20 cellular contexts compared by ENCODE assay signal in genomic region chr14:89262041-89262440, GRCh38.
DNase-seq lines count a peak whose midpoint lies in the region; ATAC-seq and TF ChIP-seq lines count a peak whose summit lies in the region.
"Had no signal": no experiment of that assay in that cellular context is flagged by ENCODE, and none has a peak within 500 bp of the region (broad histone marks: within the 10 kb centered on the region; RNA-seq: fewer than 3 reads in every experiment).

No MANE protein-coding gene starts in this region.

- ATAC-seq in GM23338 (no peak), upper lobe of right lung (no peak)
- ATAC-seq: A549 had no signal

- H3K9ac ChIP-seq in neural progenitor cell = no peak overlapping the region

- H3K27me3 ChIP-seq in GM23338 (ENCODE audit: insufficient read depth) (no peaks in the 10 kb centered on the region), ascending aorta (no peaks in the 10 kb centered on the region), neural progenitor cell (no peaks in the 10 kb centered on the region), upper lobe of right lung (no peaks in the 10 kb centered on the region)

- H3K4me3 ChIP-seq in GM23338 (no peak overlapping the region), ascending aorta (no peak overlapping the region), neural progenitor cell (no peak overlapping the region), upper lobe of right lung (no peak overlapping the region)
- H3K4me3 ChIP-seq: A549 had no signal

- DNase-seq in activated CD8-positive, alpha-beta memory T cell treated with anti-CD3 and anti-CD28 coated beads, Interleukin-2, amount 50 U/mL, for 48 hours = peak; percentile 18
- DNase-seq in activated CD8-positive, alpha-beta memory T cell treated with anti-CD3 and anti-CD28 coated beads, Interleukin-2, amount 50 U/mL, for 4 hours = no peak
- DNase-seq in GM23338 (ENCODE audit: low spot score) (no peak), ascending aorta (ENCODE audit: low spot score in 2 of 2) (peak in 1 of 2 donors; percentile 58), neural progenitor cell (ENCODE audit: low spot score) (no peak), midbrain (lab: John Stamatoyannopoulos, UW) (no peak), upper lobe of right lung (no peak), occipital lobe (lab: John Stamatoyannopoulos, UW) (no peak)
- DNase-seq: AML-193; CD4-positive, alpha-beta T cell; DND-41; GF-D8; KG1; NCI-H1048; NCI-H226; NCI-H526 treated with DMSO at 0.1 percent for 48 hours; NK-92 treated with Interleukin-12 subunit alpha and Interleukin-12 subunit beta, amount 100 ng/mL, for 24 hours; OCI-M1 had no signal

- intact Hi-C loops in ascending aorta (cut with DNase I) = no loop called here
- intact Hi-C loops in upper lobe of right lung (cut with DNase I) = no loop called here

- H3K4me2 ChIP-seq in GM23338 (no peak overlapping the region), neural progenitor cell (no peak overlapping the region)
- H3K4me2 ChIP-seq: A549 had no signal

- peaks cover 37% of the 10 kb centered on the region for H3K36me3 Mint-ChIP-seq in GM23338 (ENCODE audit: low read depth)
- H3K36me3 Mint-ChIP-seq in neural progenitor cell = peaks cover 7% of the 10 kb centered on the region

- peak overlapping the region; percentile 57 for H3K27ac Mint-ChIP-seq in GM23338
- peak overlapping the region; percentile 67 for H3K27ac Mint-ChIP-seq in neural progenitor cell
- H3K27ac Mint-ChIP-seq: CD4-positive, alpha-beta T cell had no signal

- H2AFZ ChIP-seq in GM23338 (no peak overlapping the region), neural progenitor cell (replicated peaks) (no peak overlapping the region)

- H3K27me3 Mint-ChIP-seq in GM23338 (ENCODE audit: insufficient read depth, low read depth, poor library complexity) (no peaks in the 10 kb centered on the region), neural progenitor cell (ENCODE audit: insufficient read depth, low read depth) (peaks cover 2% of the 10 kb centered on the region)
- H3K27me3 Mint-ChIP-seq: CD4-positive, alpha-beta T cell had no signal

- H3K4me3 Mint-ChIP-seq in GM23338 (no peak overlapping the region), neural progenitor cell (no peak overlapping the region)
- H3K4me3 Mint-ChIP-seq: CD4-positive, alpha-beta T cell had no signal

- H3K9me3 ChIP-seq in ascending aorta = no peaks in the 10 kb centered on the region
- no peaks in the 10 kb centered on the region for H3K9me3 ChIP-seq in neural progenitor cell (ENCODE audit: low read depth)
- no peaks in the 10 kb centered on the region for H3K9me3 ChIP-seq in upper lobe of right lung
- H3K9me3 ChIP-seq: A549 had no signal

- TF ChIP-seq CTCF in GM23338 (conservative IDR thresholded peaks at IDR 0.05; ENCODE audit: low read depth in 2 of 2) (no peak), ascending aorta (IDR thresholded peaks at IDR 0.05) (no peak), neural progenitor cell (IDR thresholded peaks at IDR 0.05) (no peak), upper lobe of right lung (IDR thresholded peaks at IDR 0.05) (no peak)

- peaks cover 19% of the 10 kb centered on the region for H3K4me1 ChIP-seq in GM23338 (ENCODE audit: insufficient read depth)
- peaks cover 13 to 23% of the 10 kb centered on the region in 2 donors for H3K4me1 ChIP-seq in ascending aorta
- H3K4me1 ChIP-seq in neural progenitor cell = peaks cover 4% of the 10 kb centered on the region
- no peaks in the 10 kb centered on the region for H3K4me1 ChIP-seq in upper lobe of right lung
- H3K4me1 ChIP-seq: A549 had no signal

- no peaks in the 10 kb centered on the region; the same call in 1 of the 2 replicates for H3F3A ChIP-seq in GM23338 (replicated peaks; ENCODE audit: low read depth)
- H3F3A ChIP-seq in neural progenitor cell (ENCODE audit: low read depth) = no peaks in the 10 kb centered on the region

- H4K20me1 ChIP-seq in GM23338 (replicated peaks; ENCODE audit: insufficient read depth) (peaks cover 53% of the 10 kb centered on the region), neural progenitor cell (ENCODE audit: low read depth) (peaks cover 37% of the 10 kb centered on the region)

- H3K27ac ChIP-seq in GM23338 (ENCODE audit: low read depth) (no peak overlapping the region), ascending aorta (peak overlapping the region; percentile 37 to 82), neural progenitor cell (no peak overlapping the region), upper lobe of right lung (no peak overlapping the region)
- H3K27ac ChIP-seq: A549, RWPE1 had no signal

- peaks cover 47% of the 10 kb centered on the region for H3K4me1 Mint-ChIP-seq in GM23338
- H3K4me1 Mint-ChIP-seq in neural progenitor cell = peaks cover 2% of the 10 kb centered on the region

- peaks cover 100% of the 10 kb centered on the region for H3K79me2 ChIP-seq in GM23338 (replicated peaks; ENCODE audit: insufficient read depth)
- peaks cover 44% of the 10 kb centered on the region for H3K79me2 ChIP-seq in neural progenitor cell (ENCODE audit: low read depth)

- H3K9me2 ChIP-seq in GM23338 (ENCODE audit: insufficient read depth) = peaks cover 5% of the 10 kb centered on the region; the same call in 1 of the 2 replicates

- H3K9me3 Mint-ChIP-seq in GM23338 (no peaks in the 10 kb centered on the region), neural progenitor cell (peaks cover 3% of the 10 kb centered on the region)
- H3K9me3 Mint-ChIP-seq: CD4-positive, alpha-beta T cell had no signal

- H3K36me3 ChIP-seq in GM23338 (ENCODE audit: insufficient read depth) (no peaks in the 10 kb centered on the region), ascending aorta (no peaks in the 10 kb centered on the region), neural progenitor cell (no peaks in the 10 kb centered on the region), upper lobe of right lung (no peaks in the 10 kb centered on the region)

TF ChIP-seq in GM23338, 12 proteins besides CTCF, POLR2A, EP300 and RAD21 (continues in another document):
- TF ChIP-seq JUNB (IDR thresholded peaks at IDR 0.05; ENCODE audit: unreplicated experiment) (no peak), ETS1 (IDR thresholded peaks at IDR 0.05) (no peak)

Comparison
In these comparisons a context has a peak if more than half of its experiments do, and no peak if none do; other contexts are left out.
1. H3K27ac ChIP-seq: peak in ascending aorta (2 of 2); none in GM23338 (single experiment), neural progenitor cell (single experiment) and upper lobe of right lung (single experiment).